1 cellular context compared by ENCODE assay signal in genomic region chr4:102344520-102344954, GRCh38.
TF ChIP-seq lines count a peak whose summit lies in the region.

No MANE protein-coding gene starts in this region.

TF ChIP-seq in HepG2, 621 proteins besides CTCF, POLR2A, EP300 and RAD21 (continued from another document and continues in another):
- TF ChIP-seq ZNF543 (CRISPR knock-in tag; IDR thresholded peaks at IDR 0.05): no peak
- no peak for TF ChIP-seq CENPT (CRISPR knock-in tag; IDR thresholded peaks at IDR 0.05; ENCODE audit: low read depth)
- TF ChIP-seq ZNF33A (CRISPR knock-in tag; IDR thresholded peaks at IDR 0.05; ENCODE audit: borderline replicate concordance): no peak
- TF ChIP-seq, protein P1, sequence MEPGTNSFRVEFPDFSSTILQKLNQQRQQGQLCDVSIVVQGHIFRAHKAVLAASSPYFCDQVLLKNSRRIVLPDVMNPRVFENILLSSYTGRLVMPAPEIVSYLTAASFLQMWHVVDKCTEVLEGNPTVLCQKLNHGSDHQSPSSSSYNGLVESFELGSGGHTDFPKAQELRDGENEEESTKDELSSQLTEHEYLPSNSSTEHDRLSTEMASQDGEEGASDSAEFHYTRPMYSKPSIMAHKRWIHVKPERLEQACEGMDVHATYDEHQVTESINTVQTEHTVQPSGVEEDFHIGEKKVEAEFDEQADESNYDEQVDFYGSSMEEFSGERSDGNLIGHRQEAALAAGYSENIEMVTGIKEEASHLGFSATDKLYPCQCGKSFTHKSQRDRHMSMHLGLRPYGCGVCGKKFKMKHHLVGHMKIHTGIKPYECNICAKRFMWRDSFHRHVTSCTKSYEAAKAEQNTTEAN (CRISPR knock-in tag; conservative IDR thresholded peaks at IDR 0.05): 0 out of 2 replicates have a peak, but pooled peaks have one; percentile 69
- no peak for TF ChIP-seq AGO1 (IDR thresholded peaks at IDR 0.05; ENCODE audit: low read depth, low read length, poor library complexity, severe bottlenecking)
- no peak for TF ChIP-seq CHD2 (IDR thresholded peaks at IDR 0.05; ENCODE audit: low read depth, low read length)
- no peak for TF ChIP-seq ZNF782 (CRISPR knock-in tag; IDR thresholded peaks at IDR 0.05; ENCODE audit: borderline replicate concordance)
- TF ChIP-seq, protein P2, sequence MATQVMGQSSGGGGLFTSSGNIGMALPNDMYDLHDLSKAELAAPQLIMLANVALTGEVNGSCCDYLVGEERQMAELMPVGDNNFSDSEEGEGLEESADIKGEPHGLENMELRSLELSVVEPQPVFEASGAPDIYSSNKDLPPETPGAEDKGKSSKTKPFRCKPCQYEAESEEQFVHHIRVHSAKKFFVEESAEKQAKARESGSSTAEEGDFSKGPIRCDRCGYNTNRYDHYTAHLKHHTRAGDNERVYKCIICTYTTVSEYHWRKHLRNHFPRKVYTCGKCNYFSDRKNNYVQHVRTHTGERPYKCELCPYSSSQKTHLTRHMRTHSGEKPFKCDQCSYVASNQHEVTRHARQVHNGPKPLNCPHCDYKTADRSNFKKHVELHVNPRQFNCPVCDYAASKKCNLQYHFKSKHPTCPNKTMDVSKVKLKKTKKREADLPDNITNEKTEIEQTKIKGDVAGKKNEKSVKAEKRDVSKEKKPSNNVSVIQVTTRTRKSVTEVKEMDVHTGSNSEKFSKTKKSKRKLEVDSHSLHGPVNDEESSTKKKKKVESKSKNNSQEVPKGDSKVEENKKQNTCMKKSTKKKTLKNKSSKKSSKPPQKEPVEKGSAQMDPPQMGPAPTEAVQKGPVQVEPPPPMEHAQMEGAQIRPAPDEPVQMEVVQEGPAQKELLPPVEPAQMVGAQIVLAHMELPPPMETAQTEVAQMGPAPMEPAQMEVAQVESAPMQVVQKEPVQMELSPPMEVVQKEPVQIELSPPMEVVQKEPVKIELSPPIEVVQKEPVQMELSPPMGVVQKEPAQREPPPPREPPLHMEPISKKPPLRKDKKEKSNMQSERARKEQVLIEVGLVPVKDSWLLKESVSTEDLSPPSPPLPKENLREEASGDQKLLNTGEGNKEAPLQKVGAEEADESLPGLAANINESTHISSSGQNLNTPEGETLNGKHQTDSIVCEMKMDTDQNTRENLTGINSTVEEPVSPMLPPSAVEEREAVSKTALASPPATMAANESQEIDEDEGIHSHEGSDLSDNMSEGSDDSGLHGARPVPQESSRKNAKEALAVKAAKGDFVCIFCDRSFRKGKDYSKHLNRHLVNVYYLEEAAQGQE (IDR thresholded peaks at IDR 0.05; ENCODE audit: borderline replicate concordance in 1 of 2, low read depth in 1 of 2, low read length in 2 of 2): no peak
- peak; percentile 61; the same call in 1 of the 2 replicates for TF ChIP-seq E2F1 (CRISPR knock-in tag; IDR thresholded peaks at IDR 0.05)
- TF ChIP-seq GATAD1 (CRISPR knock-in tag; IDR thresholded peaks at IDR 0.05): no peak
- 0 out of 2 replicates have a peak, but pooled peaks have one; percentile 33 for TF ChIP-seq ZNF503 (CRISPR knock-in tag; IDR thresholded peaks at IDR 0.05)
- TF ChIP-seq ZNF296 (CRISPR knock-in tag; conservative IDR thresholded peaks at IDR 0.05): no peak
- peak; percentile 80; the same call in 1 of the 2 replicates for TF ChIP-seq NFAT5 (CRISPR knock-in tag; IDR thresholded peaks at IDR 0.05)
- no peak for TF ChIP-seq ZNF672 (CRISPR knock-in tag; IDR thresholded peaks at IDR 0.05)
- TF ChIP-seq ZNF703 (CRISPR knock-in tag; IDR thresholded peaks at IDR 0.05; ENCODE audit: borderline replicate concordance): 0 out of 2 replicates have a peak, but pooled peaks have one; percentile 41
- TF ChIP-seq ZNF768 (CRISPR knock-in tag; IDR thresholded peaks at IDR 0.05): peak; percentile 16; the same call in 1 of the 2 replicates
- no peak for TF ChIP-seq ZNF280B (CRISPR knock-in tag; IDR thresholded peaks at IDR 0.05; ENCODE audit: borderline replicate concordance)
- no peak for TF ChIP-seq CAMTA2 (CRISPR knock-in tag; IDR thresholded peaks at IDR 0.05; ENCODE audit: borderline replicate concordance)
- no peak; the same call in 1 of the 2 replicates for TF ChIP-seq ZFX (CRISPR knock-in tag; IDR thresholded peaks at IDR 0.05; ENCODE audit: low read depth)
- TF ChIP-seq ZNF775 (CRISPR knock-in tag; IDR thresholded peaks at IDR 0.05; ENCODE audit: borderline replicate concordance): no peak
- TF ChIP-seq NFKBIZ (CRISPR knock-in tag; IDR thresholded peaks at IDR 0.05): no peak
- TF ChIP-seq SRY (CRISPR knock-in tag; IDR thresholded peaks at IDR 0.05): peak; percentile 77; the same call in 1 of the 2 replicates
- TF ChIP-seq, protein P3, sequence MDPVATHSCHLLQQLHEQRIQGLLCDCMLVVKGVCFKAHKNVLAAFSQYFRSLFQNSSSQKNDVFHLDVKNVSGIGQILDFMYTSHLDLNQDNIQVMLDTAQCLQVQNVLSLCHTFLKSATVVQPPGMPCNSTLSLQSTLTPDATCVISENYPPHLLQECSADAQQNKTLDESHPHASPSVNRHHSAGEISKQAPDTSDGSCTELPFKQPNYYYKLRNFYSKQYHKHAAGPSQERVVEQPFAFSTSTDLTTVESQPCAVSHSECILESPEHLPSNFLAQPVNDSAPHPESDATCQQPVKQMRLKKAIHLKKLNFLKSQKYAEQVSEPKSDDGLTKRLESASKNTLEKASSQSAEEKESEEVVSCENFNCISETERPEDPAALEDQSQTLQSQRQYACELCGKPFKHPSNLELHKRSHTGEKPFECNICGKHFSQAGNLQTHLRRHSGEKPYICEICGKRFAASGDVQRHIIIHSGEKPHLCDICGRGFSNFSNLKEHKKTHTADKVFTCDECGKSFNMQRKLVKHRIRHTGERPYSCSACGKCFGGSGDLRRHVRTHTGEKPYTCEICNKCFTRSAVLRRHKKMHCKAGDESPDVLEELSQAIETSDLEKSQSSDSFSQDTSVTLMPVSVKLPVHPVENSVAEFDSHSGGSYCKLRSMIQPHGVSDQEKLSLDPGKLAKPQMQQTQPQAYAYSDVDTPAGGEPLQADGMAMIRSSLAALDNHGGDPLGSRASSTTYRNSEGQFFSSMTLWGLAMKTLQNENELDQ (CRISPR knock-in tag; IDR thresholded peaks at IDR 0.05; ENCODE audit: borderline replicate concordance): no peak
- TF ChIP-seq GABPA (IDR thresholded peaks at IDR 0.05; ENCODE audit: low read depth, low read length): no peak
- no peak for TF ChIP-seq GABPA (CRISPR knock-in tag; IDR thresholded peaks at IDR 0.05; ENCODE audit: low read depth)
- no peak for TF ChIP-seq ZNF724P (CRISPR knock-in tag; IDR thresholded peaks at IDR 0.05; ENCODE audit: borderline replicate concordance)
- TF ChIP-seq ZNF766 (CRISPR knock-in tag; IDR thresholded peaks at IDR 0.05; ENCODE audit: borderline replicate concordance): no peak
- no peak for TF ChIP-seq ZNF644 (CRISPR knock-in tag; IDR thresholded peaks at IDR 0.05; ENCODE audit: low read depth)
- TF ChIP-seq FOXA1 (IDR thresholded peaks at IDR 0.05): no peak
- no peak for TF ChIP-seq FOXA1 (CRISPR knock-in tag; IDR thresholded peaks at IDR 0.05)
- TF ChIP-seq ZNF687 (CRISPR knock-in tag; IDR thresholded peaks at IDR 0.05): peak; percentile 85
- TF ChIP-seq HCFC1 (IDR thresholded peaks at IDR 0.05; ENCODE audit: low read depth, low read length): no peak
- no peak for TF ChIP-seq PAX8 (CRISPR knock-in tag; IDR thresholded peaks at IDR 0.05; ENCODE audit: borderline replicate concordance)
- peak; percentile 46 for TF ChIP-seq HNRNPLL (IDR thresholded peaks at IDR 0.05; ENCODE audit: low read depth, low read length, poor library complexity, severe bottlenecking)
- TF ChIP-seq ZNF468 (CRISPR knock-in tag; IDR thresholded peaks at IDR 0.05): 0 out of 2 replicates have a peak, but pooled peaks have one; percentile 48
- TF ChIP-seq HNRNPK (IDR thresholded peaks at IDR 0.05; ENCODE audit: low read depth, low read length, poor library complexity, severe bottlenecking): no peak
